In the genomic region with DNA sequence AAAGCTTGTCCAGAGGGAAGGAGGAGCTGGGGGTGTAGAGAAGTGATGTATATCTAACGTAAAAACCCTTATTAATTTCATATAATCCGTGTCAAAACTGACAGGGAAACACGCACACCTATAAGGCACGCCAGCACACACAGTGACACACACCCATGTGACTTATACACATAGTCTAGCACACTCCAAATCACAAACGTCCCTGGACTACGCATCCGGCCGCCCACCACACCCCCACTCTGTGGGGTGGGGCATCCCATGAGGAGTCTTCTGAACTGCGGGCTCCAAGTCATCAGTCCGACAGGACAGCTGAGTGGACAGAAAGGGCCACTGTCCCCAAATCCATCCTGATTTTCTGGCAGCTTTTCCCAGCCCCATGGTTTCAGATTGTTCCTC, we compare ENCODE assay signal across 8 cellular contexts. TPM values are rescaled to one million over a fixed set of nuclear protein-coding genes. Genes with fewer than 3 reads are reported as not detected.
DNase-seq lines count a peak whose midpoint lies in the region; ATAC-seq, FAIRE-seq and TF ChIP-seq lines count a peak whose summit lies in the region.

No MANE protein-coding gene starts in this region.

- peak; percentile 18 for ATAC-seq in HG02970 (IDR thresholded peaks at IDR 0.05; ENCODE audit: low FRiP score, unreplicated experiment)
- ATAC-seq in GM12878: peak; percentile 60

- peaks cover 4 to 5% of the 10 kb centered on the region in 2 experiments; a peak in 3 of 4 replicates for H3K36me3 ChIP-seq in GM12878 (ENCODE audit: control insufficient read depth in 2 of 2, insufficient read depth in 2 of 2, low read length in 1 of 2)

- no peak for TF ChIP-seq CTCF in GM12878 (IDR thresholded peaks at IDR 0.05 in 2 of 3, conservative IDR thresholded peaks at IDR 0.05 in 1 of 3; ENCODE audit: control insufficient read depth in 2 of 3, extremely low read depth in 1 of 3, insufficient read depth in 1 of 3, low read depth in 3 of 3, low read length in 3 of 3)

- SMC1A ChIA-PET in GM12878 (lab: Charles Lee; ENCODE audit: uncharacterized antibody, unreplicated experiment): interaction anchor here (0.9 to 11.5 kb wide), 7 partner anchors 11 to 85 kb away, joined by 3 to 95 read pairs (median 13); partner anchors contain the start of gene DCAF8

- H3K27me3 ChIP-seq in GM12878 (replicated peaks in 1 of 2; ENCODE audit: control insufficient read depth in 2 of 2, insufficient read depth in 2 of 2, low read length in 1 of 2): no peaks in the 10 kb centered on the region

- peak overlapping the region; percentile 92 for H3K9ac ChIP-seq in GM12878 (ENCODE audit: control insufficient read depth, insufficient read depth, low read length)

- H3K4me2 ChIP-seq in GM12878 (ENCODE audit: control insufficient read depth, insufficient read depth): peak overlapping the region; percentile 82

- DNase-seq in D341Med (ENCODE audit: low spot score) (peak; percentile 47), T-helper 1 cell (peak in 4 of 5 donors; percentile 26 to 52 (median 33)), GM12878 (ENCODE audit: low read depth, low spot score) (no peak), islet precursor cell (peak; percentile 84), NCI-H510A (lab: John Stamatoyannopoulos, UW) (no peak), NCI-H1436 (lab: John Stamatoyannopoulos, UW) (no peak)
- DNase-seq in stimulated activated CD4-positive, alpha-beta T cell treated with anti-CD3 and anti-CD28 coated beads, Interleukin-12 subunit alpha, Interleukin-12 subunit beta, amount 100 ng/mL, for 4 hours: peak; percentile 52

- in situ Hi-C loops in GM12878 (cut with MboI): no loop called here

- CTCF ChIA-PET in GM12878 (lab: Yijun Ruan, JAX): interaction anchor here (0.6 to 8.9 kb wide), 5 partner anchors 14 to 105 kb away, joined by 3 to 89 read pairs (median 16); partner anchors contain the start of gene DCAF8

- no TSS peak for BruUV-seq in GM12878 (replicated peaks; lab: Mats Ljungman, UMichigan)

- H3K9me3 ChIP-seq in GM12878 (replicated peaks; ENCODE audit: control insufficient read depth, insufficient read depth, low read length): no peaks in the 10 kb centered on the region

- WGBS in GM12878 (ENCODE audit: insufficient coverage, insufficient replicate concordance, low lambda C conversion rate, missing lambda C conversion rate): 0% methylated on average over 10 of the region's 10 CpGs

- no peak for TF ChIP-seq RAD21 in GM12878 (IDR thresholded peaks at IDR 0.05; ENCODE audit: insufficient read depth, low read depth, low read length)

- intact Hi-C loops in GM12878 (cut with micrococcal nuclease; ENCODE audit: unreplicated experiment): no loop called here

- POLR2A ChIA-PET in GM12878 (lab: Charles Lee): interaction anchor here (1.0 to 2.3 kb wide), 4 partner anchors 10 to 79 kb away, joined by 3 to 15 read pairs (median 8); partner anchors contain the start of genes DCAF8 and PEX19

- H2AFZ ChIP-seq in GM12878 (ENCODE audit: control insufficient read depth, low read depth, low read length): peak overlapping the region; percentile 59; the same call in 1 of the 2 replicates

- RAD21 ChIA-PET in GM12878 (lab: Charles Lee; ENCODE audit: unreplicated experiment): interaction anchor here (0.9 to 3.2 kb wide), 5 partner anchors 13 to 85 kb away, joined by 3 to 16 read pairs (median 5); partner anchors contain the start of gene DCAF8

- H3K27ac ChIP-seq in GM12878 (ENCODE audit: control insufficient read depth, insufficient read depth): peak overlapping the region; percentile 84

- no peak for TF ChIP-seq EP300 in GM12878 (IDR thresholded peaks at IDR 0.05; ENCODE audit: borderline replicate concordance in 1 of 2, control insufficient read depth in 1 of 2, low read depth in 2 of 2, low read length in 2 of 2)

- H4K20me1 ChIP-seq in GM12878 (ENCODE audit: control insufficient read depth, insufficient read depth): no peaks in the 10 kb centered on the region

- TF ChIP-seq POLR2A in GM12878 (IDR thresholded peaks at IDR 0.05; ENCODE audit: low read depth, low read length): no peak

- peak overlapping the region; percentile 99 for H3K4me3 ChIP-seq in GM12878

- H3K4me1 ChIP-seq in GM12878 (ENCODE audit: control insufficient read depth, insufficient read depth, low read length): peaks cover 26% of the 10 kb centered on the region

- FAIRE-seq in GM12878 (lab: Jason Lieb, UNC): no peak

- H3K79me2 ChIP-seq in GM12878 (ENCODE audit: control insufficient read depth, insufficient read depth, low read length): peaks cover 35% of the 10 kb centered on the region

TF ChIP-seq in GM12878, 131 proteins besides CTCF, POLR2A, EP300 and RAD21 (continues in another document):
- TF ChIP-seq RELA (IDR thresholded peaks at IDR 0.05; ENCODE audit: borderline replicate concordance, partially characterized antibody): no peak

RNA-seq across cellular contexts. Expression of gene PEA15, which starts 0.8 kb away (rescaled TPM):
- total RNA-seq in GM12878 (2013; cell fraction: nucleolus; rRNA removed): 11.8 and 13.4 TPM in 2 replicates
- total RNA-seq in GM12878 (2014; rRNA removed) (37.6 and 40.2 TPM in 2 replicates), GM12878 (2014; rRNA removed; fragmentation: Illumina TruSeq; extraction: Trizol) (65.1 and 68.1 TPM in 2 replicates), GM12878 (2021) (66.2 and 69.1 TPM in 2 replicates)
- polyA plus RNA-seq in GM12878 (2011; ENCODE audit: low read depth): 24.7 TPM
- polyA plus RNA-seq in GM12878 (2011; rRNA removed) (173 and 185 TPM in 2 replicates), GM12878 (2014; fragmentation: Illumina TruSeq; extraction: Trizol) (269 and 323 TPM in 2 replicates), GM12878 (2014; fragmentation: Nextera tagmentation; extraction: Ambion mirVana) (10 to 100 TPM; 15.1 to 28.2 TPM), GM12878 (2014; rRNA removed) (113 and 119 TPM in 2 replicates), GM12878 (2016; fragmentation: Nextera tagmentation; extraction: Ambion mirVana) (10 to 100 TPM; 64.4 to 68.2 TPM)
- polyA plus RNA-seq in GM12878 (2011; cell fraction: cytosol; rRNA removed): 166 and 185 TPM in 2 replicates
- polyA plus RNA-seq in GM12878 (2011; cell fraction: nucleus; rRNA removed): 69.5 and 83.5 TPM in 2 replicates
- 41.8 and 56.2 TPM in 2 replicates for polyA plus RNA-seq in GM12878 (2012)
- 89.0 and 91.0 TPM in 2 replicates for polyA minus RNA-seq in GM12878 (2011; rRNA and poly(A)+ RNA removed)
- polyA minus RNA-seq in GM12878 (2011; cell fraction: cytosol; rRNA and poly(A)+ RNA removed): 15.2 and 20.8 TPM in 2 replicates
- polyA minus RNA-seq in GM12878 (2011; cell fraction: nucleus; rRNA and poly(A)+ RNA removed): 8.1 and 11.2 TPM in 2 replicates

RNA-seq across cellular contexts. Expression of gene CASQ1, which starts 15.6 kb away (rescaled TPM):
- 1.0 and 1.7 TPM in 2 replicates for total RNA-seq in GM12878 (2013; cell fraction: nucleolus; rRNA removed)
- total RNA-seq in GM12878 (2014; rRNA removed) (0.28 and 0.38 TPM in 2 replicates), GM12878 (2014; rRNA removed; fragmentation: Illumina TruSeq; extraction: Trizol) (0.14 and 0.27 TPM in 2 replicates), GM12878 (2021) (0.21 and 0.40 TPM in 2 replicates)
- 0.91 TPM for polyA plus RNA-seq in GM12878 (2011; ENCODE audit: low read depth)
- polyA plus RNA-seq in GM12878 (2011; rRNA removed) (0.73 and 0.77 TPM in 2 replicates), GM12878 (2014; fragmentation: Illumina TruSeq; extraction: Trizol) (0.40 and 0.92 TPM in 2 replicates), GM12878 (2014; fragmentation: Nextera tagmentation; extraction: Ambion mirVana) (under 1 TPM; 0.22 to 0.61 TPM), GM12878 (2014; rRNA removed) (0.44 and 0.95 TPM in 2 replicates), GM12878 (2016; fragmentation: Nextera tagmentation; extraction: Ambion mirVana) (under 1 TPM; 0.10 to 0.42 TPM)
- 0.28 and 0.37 TPM in 2 replicates for polyA plus RNA-seq in GM12878 (2011; cell fraction: cytosol; rRNA removed)
- 2.6 and 3.0 TPM in 2 replicates for polyA plus RNA-seq in GM12878 (2011; cell fraction: nucleus; rRNA removed)
- polyA plus RNA-seq in GM12878 (2012): 0.59 and 0.72 TPM in 2 replicates
- polyA minus RNA-seq in GM12878 (2011; rRNA and poly(A)+ RNA removed): 0.10 TPM in 1 of 2 replicates, not detected in the other
- not detected in 2 replicates for polyA minus RNA-seq in GM12878 (2011; cell fraction: cytosol; rRNA and poly(A)+ RNA removed)
- polyA minus RNA-seq in GM12878 (2011; cell fraction: nucleus; rRNA and poly(A)+ RNA removed): 0.57 TPM in 1 of 2 replicates, not detected in the other

RNA-seq across cellular contexts. Expression of gene ATP1A4, which starts 54.6 kb away (rescaled TPM):
- total RNA-seq in GM12878 (2013; cell fraction: nucleolus; rRNA removed): 5.1 and 5.6 TPM in 2 replicates
- total RNA-seq in GM12878 (2014; rRNA removed): 0.34 and 0.82 TPM in 2 replicates
- 0.31 and 0.41 TPM in 2 replicates for total RNA-seq in GM12878 (2014; rRNA removed; fragmentation: Illumina TruSeq; extraction: Trizol)
- 0.62 TPM in 1 of 2 replicates, not detected in the other for total RNA-seq in GM12878 (2021)
- polyA plus RNA-seq in GM12878 (2011; ENCODE audit: low read depth): 0.83 TPM
- 0.24 and 0.34 TPM in 2 replicates for polyA plus RNA-seq in GM12878 (2011; rRNA removed)
- polyA plus RNA-seq in GM12878 (2011; cell fraction: cytosol; rRNA removed): 0.16 and 0.37 TPM in 2 replicates
- polyA plus RNA-seq in GM12878 (2011; cell fraction: nucleus; rRNA removed): 0.95 and 2.1 TPM in 2 replicates
- polyA plus RNA-seq in GM12878 (2012): 0.46 and 0.49 TPM in 2 replicates
- 0.76 and 0.81 TPM in 2 replicates for polyA plus RNA-seq in GM12878 (2014; fragmentation: Illumina TruSeq; extraction: Trizol)
- polyA plus RNA-seq in GM12878 (2014; fragmentation: Nextera tagmentation; extraction: Ambion mirVana): 1 to 10 TPM in 1 of 2 experiments, under 1 TPM in 1; 0.75 to 1.0 TPM
- polyA plus RNA-seq in GM12878 (2014; rRNA removed): 0.46 and 0.79 TPM in 2 replicates
- polyA plus RNA-seq in GM12878 (2016; fragmentation: Nextera tagmentation; extraction: Ambion mirVana): under 1 TPM; 0.47 to 0.63 TPM
- not detected in 2 replicates for polyA minus RNA-seq in GM12878 (2011; rRNA and poly(A)+ RNA removed)
- polyA minus RNA-seq in GM12878 (2011; cell fraction: cytosol; rRNA and poly(A)+ RNA removed): not detected in 2 replicates
- polyA minus RNA-seq in GM12878 (2011; cell fraction: nucleus; rRNA and poly(A)+ RNA removed): 0.73 and 0.86 TPM in 2 replicates

RNA-seq across cellular contexts. Expression of gene DCAF8, which starts 56.4 kb away (rescaled TPM):
- total RNA-seq in GM12878 (2013; cell fraction: nucleolus; rRNA removed): 503 and 542 TPM in 2 replicates
- 81.3 and 95.1 TPM in 2 replicates for total RNA-seq in GM12878 (2014; rRNA removed)
- 69.1 and 70.0 TPM in 2 replicates for total RNA-seq in GM12878 (2014; rRNA removed; fragmentation: Illumina TruSeq; extraction: Trizol)
- 88.9 and 108 TPM in 2 replicates for total RNA-seq in GM12878 (2021)
- polyA plus RNA-seq in GM12878 (2011; ENCODE audit: low read depth): 49.4 TPM
- polyA plus RNA-seq in GM12878 (2011; rRNA removed): 152 and 168 TPM in 2 replicates
- polyA plus RNA-seq in GM12878 (2011; cell fraction: cytosol; rRNA removed): 93.7 and 126 TPM in 2 replicates
- polyA plus RNA-seq in GM12878 (2011; cell fraction: nucleus; rRNA removed): 759 and 982 TPM in 2 replicates
- polyA plus RNA-seq in GM12878 (2012): 81.8 and 83.3 TPM in 2 replicates
- 88.0 and 110 TPM in 2 replicates for polyA plus RNA-seq in GM12878 (2014; fragmentation: Illumina TruSeq; extraction: Trizol)
- polyA plus RNA-seq in GM12878 (2014; fragmentation: Nextera tagmentation; extraction: Ambion mirVana): 10 to 100 TPM; 10.4 to 18.7 TPM
- polyA plus RNA-seq in GM12878 (2014; rRNA removed): 100 and 101 TPM in 2 replicates
- 10 to 100 TPM; 83.1 to 86.0 TPM for polyA plus RNA-seq in GM12878 (2016; fragmentation: Nextera tagmentation; extraction: Ambion mirVana)
- polyA minus RNA-seq in GM12878 (2011; rRNA and poly(A)+ RNA removed): 97.6 and 114 TPM in 2 replicates
- 29.4 and 47.1 TPM in 2 replicates for polyA minus RNA-seq in GM12878 (2011; cell fraction: cytosol; rRNA and poly(A)+ RNA removed)
- polyA minus RNA-seq in GM12878 (2011; cell fraction: nucleus; rRNA and poly(A)+ RNA removed): 136 and 161 TPM in 2 replicates

Comparison
In these comparisons a context has a peak if more than half of its experiments do, and no peak if none do; other contexts are left out.
1. DNase-seq: peak in D341Med (single experiment), T-helper 1 cell (4 of 5), islet precursor cell (single experiment) and stimulated activated CD4-positive, alpha-beta T cell treated with anti-CD3 and anti-CD28 coated beads, Interleukin-12 subunit alpha, Interleukin-12 subunit beta, amount 100 ng/mL, for 4 hours (single experiment); none in GM12878 (single experiment), NCI-H510A (single experiment) and NCI-H1436 (single experiment).